24 cellular contexts compared by ENCODE assay signal in the genomic region with DNA sequence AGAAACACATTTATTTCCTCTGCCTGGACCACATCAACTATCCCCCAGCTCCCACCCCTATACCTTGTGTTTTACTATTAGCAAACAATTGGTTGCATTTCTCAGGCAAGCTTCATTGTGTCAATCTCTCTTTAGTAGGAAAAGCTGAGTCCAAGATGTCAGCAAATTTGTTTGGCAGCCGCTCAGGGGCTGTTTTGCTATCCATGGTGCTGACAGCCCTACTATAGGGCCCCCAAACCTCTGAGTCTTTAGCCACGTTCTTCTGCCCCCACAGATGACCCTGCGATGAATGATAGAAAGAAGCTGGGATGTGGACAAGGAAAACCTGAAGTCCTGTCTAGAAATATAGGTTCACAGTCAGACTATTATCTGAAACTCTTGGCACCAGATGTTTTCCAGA. TPM values are rescaled to one million over a fixed set of nuclear protein-coding genes. Genes with fewer than 3 reads are reported as not detected.
DNase-seq lines count a peak whose midpoint lies in the region; ATAC-seq and TF ChIP-seq lines count a peak whose summit lies in the region.
"Had no signal": no experiment of that assay in that cellular context is flagged by ENCODE, and none has a peak within 500 bp of the region (broad histone marks: within the 10 kb centered on the region; RNA-seq: fewer than 3 reads in every experiment).

No MANE protein-coding gene starts in this region.

- peaks cover 26% of the 10 kb centered on the region in 2 donors for H3K27me3 Mint-ChIP-seq in stimulated activated naive B cell treated with anti-CD40 and anti-IgM and Interleukin-4, amounts not matched to agents 10 μg/mL and 1 μg/mL and 100 μg/mL, for 72 hours

- H3K27ac ChIP-seq in VCaP (peak overlapping the region; percentile 53), A673 (ENCODE audit: low read depth, low read length, poor library complexity, severe bottlenecking) (no peak overlapping the region)
- H3K27ac ChIP-seq: gastrocnemius medialis, lower lobe of right lung, SK-N-MC, transverse colon had no signal

- H3K4me1 ChIP-seq in A673 (ENCODE audit: insufficient read depth, low read length, poor library complexity, severe bottlenecking), result no peaks in the 10 kb centered on the region
- H3K4me1 ChIP-seq: gastrocnemius medialis, lower lobe of right lung, transverse colon had no signal

- H3K4me3 ChIP-seq in fibroblast of villous mesenchyme (ENCODE audit: low read depth, low read length), result no peak overlapping the region
- no peak overlapping the region for H3K4me3 ChIP-seq in A673 (ENCODE audit: low read depth, low read length, poor library complexity, severe bottlenecking)
- H3K4me3 ChIP-seq: gastrocnemius medialis, lower lobe of right lung, MG63, SK-N-MC, transverse colon had no signal

- DNase-seq in left ventricle myocardium superior (no peak), Right ventricle myocardium inferior (ENCODE audit: missing footprints) (no peak), fibroblast of villous mesenchyme (ENCODE audit: low read depth) (peak; percentile 4), NCI-H82 (lab: John Stamatoyannopoulos, UW) (no peak), AG20443 (ENCODE audit: low spot score) (no peak), A673 (ENCODE audit: low spot score) (no peak)
- DNase-seq in stimulated activated naive B cell treated with anti-CD40 and anti-IgM and Interleukin-4, amounts not matched to agents 10 μg/mL and 1 μg/mL and 100 μg/mL, for 72 hours, result no peak
- DNase-seq: activated CD4-positive, alpha-beta memory T cell treated with anti-CD3 and anti-CD28 coated beads for 36 hours; caudate nucleus; CD8-positive, alpha-beta T cell; effector memory CD8-positive, alpha-beta T cell; gastrocnemius medialis; lower lobe of right lung; MG63; naive thymus-derived CD4-positive, alpha-beta T cell; NCI-H1694; NCI-H446; small intestine; transverse colon had no signal

- no peak for TF ChIP-seq CTCF in VCaP (conservative IDR thresholded peaks at IDR 0.05)
- no peak for TF ChIP-seq CTCF in fibroblast of villous mesenchyme (IDR thresholded peaks at IDR 0.05; ENCODE audit: insufficient read depth, low read depth, low read length)
- no peak for TF ChIP-seq CTCF in A673 (conservative IDR thresholded peaks at IDR 0.05; ENCODE audit: low read depth, low read length)

- peaks cover 19% of the 10 kb centered on the region for H3K27me3 ChIP-seq in A673 (replicated peaks; ENCODE audit: insufficient read depth, low read depth, low read length, poor library complexity)
- H3K27me3 ChIP-seq: gastrocnemius medialis, MG63, transverse colon had no signal

- no peak overlapping the region for H3K4me3 Mint-ChIP-seq in stimulated activated naive B cell treated with anti-CD40 and anti-IgM and Interleukin-4, amounts not matched to agents 10 μg/mL and 1 μg/mL and 100 μg/mL, for 72 hours
- H3K4me3 Mint-ChIP-seq: activated CD4-positive, alpha-beta memory T cell treated with anti-CD3 and anti-CD28 coated beads for 36 hours; activated T-helper 1 cell treated with anti-CD3 and anti-CD28 coated beads, Interleukin-12 subunit alpha, Interleukin-12 subunit beta, Interleukin-2, Interleukin-4 antibody, amounts not matched to agents 30 ng/mL and 10 ng/mL and 1 ng/mL, durations not matched to agents 14 hours and 24 hours and 36 hours; CD8-positive, alpha-beta T cell; effector memory CD8-positive, alpha-beta T cell; naive thymus-derived CD4-positive, alpha-beta T cell; stimulated activated effector memory CD8-positive, alpha-beta T cell treated with anti-CD3 and anti-CD28 coated beads, Interleukin-12 subunit alpha, Interleukin-12 subunit beta, amount 100 ng/mL, for 72 hours had no signal

- no peaks in the 10 kb centered on the region for H3K36me3 ChIP-seq in A673 (ENCODE audit: insufficient read depth, low read length, poor library complexity, severe bottlenecking)
- H3K36me3 ChIP-seq: gastrocnemius medialis, lower lobe of right lung, MG63, transverse colon had no signal

- intact Hi-C loops in left ventricle myocardium superior (cut with micrococcal nuclease) (no loop called here), Right ventricle myocardium inferior (cut with DNase I) (no loop called here), A673 (cut with micrococcal nuclease; ENCODE audit: unreplicated experiment) (no loop called here)

- no peak overlapping the region for H3K27ac Mint-ChIP-seq in stimulated activated naive B cell treated with anti-CD40 and anti-IgM and Interleukin-4, amounts not matched to agents 10 μg/mL and 1 μg/mL and 100 μg/mL, for 72 hours
- H3K27ac Mint-ChIP-seq: activated CD4-positive, alpha-beta memory T cell treated with anti-CD3 and anti-CD28 coated beads for 36 hours; activated T-helper 1 cell treated with anti-CD3 and anti-CD28 coated beads, Interleukin-12 subunit alpha, Interleukin-12 subunit beta, Interleukin-2, Interleukin-4 antibody, amounts not matched to agents 30 ng/mL and 10 ng/mL and 1 ng/mL, durations not matched to agents 14 hours and 24 hours and 36 hours; CD8-positive, alpha-beta T cell; effector memory CD8-positive, alpha-beta T cell; naive thymus-derived CD4-positive, alpha-beta T cell; progenitor cell of endocrine pancreas; stimulated activated effector memory CD8-positive, alpha-beta T cell treated with anti-CD3 and anti-CD28 coated beads, Interleukin-12 subunit alpha, Interleukin-12 subunit beta, amount 100 ng/mL, for 72 hours had no signal

- H3K36me3 Mint-ChIP-seq in stimulated activated naive B cell treated with anti-CD40 and anti-IgM and Interleukin-4, amounts not matched to agents 10 μg/mL and 1 μg/mL and 100 μg/mL, for 72 hours, result no peaks in the 10 kb centered on the region
- H3K36me3 Mint-ChIP-seq: activated CD4-positive, alpha-beta memory T cell treated with anti-CD3 and anti-CD28 coated beads for 36 hours; CD8-positive, alpha-beta T cell; stimulated activated effector memory CD8-positive, alpha-beta T cell treated with anti-CD3 and anti-CD28 coated beads, Interleukin-12 subunit alpha, Interleukin-12 subunit beta, amount 100 ng/mL, for 72 hours had no signal

- no peaks in the 10 kb centered on the region for H3K9me3 ChIP-seq in A673 (ENCODE audit: low read depth, low read length, poor library complexity, severe bottlenecking)
- H3K9me3 ChIP-seq: gastrocnemius medialis, lower lobe of right lung, MG63, transverse colon had no signal

- no peaks in the 10 kb centered on the region for H3K4me1 Mint-ChIP-seq in stimulated activated naive B cell treated with anti-CD40 and anti-IgM and Interleukin-4, amounts not matched to agents 10 μg/mL and 1 μg/mL and 100 μg/mL, for 72 hours
- H3K4me1 Mint-ChIP-seq: naive thymus-derived CD4-positive, alpha-beta T cell; stimulated activated effector memory CD8-positive, alpha-beta T cell treated with anti-CD3 and anti-CD28 coated beads, Interleukin-12 subunit alpha, Interleukin-12 subunit beta, amount 100 ng/mL, for 72 hours had no signal

- no TSS peak for BruUV-seq in A673 (replicated peaks; lab: Mats Ljungman, UMichigan)

- peaks cover 0 to 3% of the 10 kb centered on the region in 2 donors for H3K9me3 Mint-ChIP-seq in stimulated activated naive B cell treated with anti-CD40 and anti-IgM and Interleukin-4, amounts not matched to agents 10 μg/mL and 1 μg/mL and 100 μg/mL, for 72 hours
- H3K9me3 Mint-ChIP-seq: activated CD4-positive, alpha-beta memory T cell treated with anti-CD3 and anti-CD28 coated beads for 36 hours; activated T-helper 1 cell treated with anti-CD3 and anti-CD28 coated beads, Interleukin-12 subunit alpha, Interleukin-12 subunit beta, Interleukin-2, Interleukin-4 antibody, amounts not matched to agents 30 ng/mL and 10 ng/mL and 1 ng/mL, durations not matched to agents 14 hours and 24 hours and 36 hours; CD8-positive, alpha-beta T cell; effector memory CD8-positive, alpha-beta T cell; naive thymus-derived CD4-positive, alpha-beta T cell; stimulated activated effector memory CD8-positive, alpha-beta T cell treated with anti-CD3 and anti-CD28 coated beads, Interleukin-12 subunit alpha, Interleukin-12 subunit beta, amount 100 ng/mL, for 72 hours had no signal

- ATAC-seq in left ventricle myocardium superior, result peak; percentile 30
- no peak for ATAC-seq in Right ventricle myocardium inferior
- ATAC-seq in stimulated activated naive B cell treated with anti-CD40 and anti-IgM and Interleukin-4, amounts not matched to agents 10 μg/mL and 1 μg/mL and 100 μg/mL, for 72 hours (replicated peaks), result no peak
- ATAC-seq: CD8-positive, alpha-beta T cell; effector memory CD8-positive, alpha-beta T cell; gastrocnemius medialis; lower lobe of right lung; naive thymus-derived CD4-positive, alpha-beta T cell; stimulated activated effector memory CD8-positive, alpha-beta T cell treated with anti-CD3 and anti-CD28 coated beads, Interleukin-12 subunit alpha, Interleukin-12 subunit beta, amount 100 ng/mL, for 72 hours had no signal

- CTCF ChIA-PET in A673 (lab: Charles Lee), result no interaction called here

- POLR2A ChIA-PET in A673 (lab: Charles Lee; ENCODE audit: low non-redundant PET), result no interaction called here

RNA-seq across cellular contexts. Expression of a gene that starts 11.6 kb away (rescaled TPM):
- 0.22 TPM for total RNA-seq in left ventricle myocardium superior
- not detected for total RNA-seq in Right ventricle myocardium inferior
- total RNA-seq in fibroblast of villous mesenchyme, result not detected in 2 replicates
- total RNA-seq in A673 (2021), result not detected in 2 replicates
- total RNA-seq: activated CD4-positive, alpha-beta memory T cell treated with anti-CD3 and anti-CD28 coated beads for 36 hours; activated T-helper 1 cell treated with anti-CD3 and anti-CD28 coated beads, Interleukin-12 subunit alpha, Interleukin-12 subunit beta, Interleukin-2, Interleukin-4 antibody, amounts not matched to agents 30 ng/mL and 10 ng/mL and 1 ng/mL, durations not matched to agents 14 hours and 24 hours and 36 hours; CD8-positive, alpha-beta T cell; gastrocnemius medialis had no signal

RNA-seq across cellular contexts. Expression of a gene that starts 55.5 kb away (rescaled TPM):
- total RNA-seq in left ventricle myocardium superior, result 105 TPM
- 87.1 TPM for total RNA-seq in Right ventricle myocardium inferior
- 252 and 317 TPM in 2 replicates for total RNA-seq in fibroblast of villous mesenchyme
- 55.1 and 68.8 TPM in 2 replicates for total RNA-seq in A673 (2021)

RNA-seq across cellular contexts. Expression of a gene that starts 55.9 kb away (rescaled TPM):
- total RNA-seq in left ventricle myocardium superior (37.5 TPM), Right ventricle myocardium inferior (38.4 TPM), fibroblast of villous mesenchyme (14.8 and 24.6 TPM in 2 replicates), A673 (2021) (25.5 and 26.3 TPM in 2 replicates)
